Comparison of ENCODE assay signal across 8 cellular contexts in genomic region chr1:151164732-151165280, GRCh38. TPM values are rescaled to one million over a fixed set of nuclear protein-coding genes. Genes with fewer than 3 reads are reported as not detected.
DNase-seq lines count a peak whose midpoint lies in the region; ATAC-seq and TF ChIP-seq lines count a peak whose summit lies in the region.

No MANE protein-coding gene starts in this region.

- H3K27me3 Mint-ChIP-seq in H9 (ENCODE audit: low read depth), result peaks cover 3% of the 10 kb centered on the region; the same call in 1 of the 2 replicates
- H3K27me3 Mint-ChIP-seq in activated T-helper 17 cell treated with anti-CD3 and anti-CD28 coated beads, Interleukin-2, amount 50 U/mL, for 72 hours, result no peaks in the 10 kb centered on the region

- no peak overlapping the region for H2BK15ac ChIP-seq in H9 (ENCODE audit: low read depth, low read length)

- H3K27ac Mint-ChIP-seq in H9, result peak overlapping the region; percentile 60 to 91 (median 82); a peak in 5 of 7 replicates
- peak overlapping the region; percentile 99 for H3K27ac Mint-ChIP-seq in activated T-helper 17 cell treated with anti-CD3 and anti-CD28 coated beads, Interleukin-2, amount 50 U/mL, for 72 hours

- no peak overlapping the region for H2BK12ac ChIP-seq in H9 (ENCODE audit: insufficient read length, low read depth, low read length)

- H3T11ph ChIP-seq in H9 (ENCODE audit: low read length), result no peak overlapping the region

- H3K23me2 ChIP-seq in H9 (ENCODE audit: insufficient read length, low read depth, low read length, poor library complexity, severe bottlenecking), result peaks cover 13% of the 10 kb centered on the region

- H3K9ac ChIP-seq in H9 (ENCODE audit: extremely low read depth, insufficient read length, low read length), result peak overlapping the region; percentile 81
- peak overlapping the region; percentile 83 to 97 (median 90) for H3K9ac ChIP-seq in skeletal muscle tissue (ENCODE audit: low read depth in 1 of 3, low read length in 3 of 3)

- no peaks in the 10 kb centered on the region for H3K79me2 ChIP-seq in H9 (ENCODE audit: insufficient read depth, low read length)

- peak overlapping the region; percentile 70 for H3K4me2 ChIP-seq in H9 (ENCODE audit: insufficient read depth, insufficient read length, low read length)

- H2BK120ac ChIP-seq in H9 (ENCODE audit: low read depth, low read length, poor library complexity, severe bottlenecking), result no peak overlapping the region

- no peak overlapping the region for H4K91ac ChIP-seq in H9 (ENCODE audit: insufficient read length, low read depth, low read length)

- no peak overlapping the region for H3K18ac ChIP-seq in H9 (ENCODE audit: insufficient read length, low read depth, low read length)

- H3K4me3 Mint-ChIP-seq in H9, result peak overlapping the region; percentile 96 to 98
- H3K4me3 Mint-ChIP-seq in activated T-helper 17 cell treated with anti-CD3 and anti-CD28 coated beads, Interleukin-2, amount 50 U/mL, for 72 hours, result peak overlapping the region; percentile 99

- H3K27ac ChIP-seq in H9 (ENCODE audit: insufficient read length, low read depth, low read length) (no peak overlapping the region), right atrium auricular region (peak overlapping the region; percentile 92 to 95), skeletal muscle tissue (ENCODE audit: low read depth, low read length) (peak overlapping the region; percentile 89)

- WGBS in H9 (ENCODE audit: extremely low coverage, insufficient read length, low lambda C conversion rate), result no CpG with 5 or more reads among the region's 11 CpGs

- ATAC-seq in activated T-helper 17 cell treated with anti-CD3 and anti-CD28 coated beads, Interleukin-2, amount 50 U/mL, for 72 hours (replicated peaks), result no peak
- no peak for ATAC-seq in GM18907 (IDR thresholded peaks at IDR 0.05; ENCODE audit: unreplicated experiment)

- H2BK20ac ChIP-seq in H9 (ENCODE audit: low read depth, low read length, poor library complexity, severe bottlenecking), result no peak overlapping the region

- H3K4ac ChIP-seq in H9 (ENCODE audit: low read depth, low read length), result no peak overlapping the region

- H3K36me3 ChIP-seq in right atrium auricular region, result peaks cover 23% of the 10 kb centered on the region
- H3K36me3 ChIP-seq in skeletal muscle tissue (ENCODE audit: control insufficient read depth in 3 of 3, insufficient read depth in 3 of 3, low read length in 3 of 3), result peaks cover 22 to 35% (median 23%) of the 10 kb centered on the region in 3 donors

- no peak overlapping the region for H3K14ac ChIP-seq in H9 (ENCODE audit: insufficient read depth, low read length)

- no peaks in the 10 kb centered on the region; a peak in 1 of 5 replicates for H3K9me3 Mint-ChIP-seq in H9
- H3K9me3 Mint-ChIP-seq in activated T-helper 17 cell treated with anti-CD3 and anti-CD28 coated beads, Interleukin-2, amount 50 U/mL, for 72 hours, result no peaks in the 10 kb centered on the region

- H4K5ac ChIP-seq in H9 (ENCODE audit: insufficient read length, low read depth, low read length), result no peak overlapping the region

- H3K27me3 ChIP-seq in H9 (ENCODE audit: insufficient read depth, low read length) (no peaks in the 10 kb centered on the region), right atrium auricular region (no peaks in the 10 kb centered on the region), skeletal muscle tissue (ENCODE audit: control insufficient read depth in 3 of 3, insufficient read depth in 3 of 3, low read length in 3 of 3) (no peaks in the 10 kb centered on the region)

- H3K9me3 ChIP-seq in H9 (ENCODE audit: control insufficient read depth, low read depth, low read length), result no peaks in the 10 kb centered on the region
- H3K9me3 ChIP-seq in right atrium auricular region, result no peaks in the 10 kb centered on the region
- no peaks in the 10 kb centered on the region for H3K9me3 ChIP-seq in skeletal muscle tissue (ENCODE audit: control insufficient read depth in 3 of 3, low read length in 3 of 3)

- peaks cover 19 to 47% (median 45%) of the 10 kb centered on the region in 3 experiments; a peak in 6 of 7 replicates for H3K36me3 Mint-ChIP-seq in H9 (ENCODE audit: insufficient read depth in 1 of 3, low read depth in 3 of 3)
- peaks cover 88% of the 10 kb centered on the region for H3K36me3 Mint-ChIP-seq in activated T-helper 17 cell treated with anti-CD3 and anti-CD28 coated beads, Interleukin-2, amount 50 U/mL, for 72 hours (ENCODE audit: low read depth)

- H3K56ac ChIP-seq in H9 (ENCODE audit: insufficient read length, low read depth, low read length), result no peak overlapping the region

- H3K4me1 Mint-ChIP-seq in H9, result peaks cover 17 to 20% of the 10 kb centered on the region in 2 experiments
- H3K4me1 Mint-ChIP-seq in activated T-helper 17 cell treated with anti-CD3 and anti-CD28 coated beads, Interleukin-2, amount 50 U/mL, for 72 hours, result peaks cover 26% of the 10 kb centered on the region

- DNase-seq in H9 (no peak), right atrium auricular region (ENCODE audit: low spot score) (no peak), UCSD-AML1 (lab: John Stamatoyannopoulos, UW; ENCODE audit: unreplicated experiment) (no peak), NCI-H2227 (lab: John Stamatoyannopoulos, UW; ENCODE audit: unreplicated experiment) (no peak), activated gamma-delta T cell treated with Interleukin-2 at 50 U/mL for 16 hours (no peak)

- no peak overlapping the region for H2BK5ac ChIP-seq in H9 (ENCODE audit: insufficient read length, low read length)

- no peak overlapping the region for H3K23ac ChIP-seq in H9 (ENCODE audit: insufficient read length, low read depth, low read length)

- no peak overlapping the region for H2AFZ ChIP-seq in H9 (ENCODE audit: low read length)

- H3K4me1 ChIP-seq in H9 (ENCODE audit: insufficient read depth, low read length) (0 out of 2 replicates have a peak, but pooled peaks cover 4% of the 10 kb centered on the region), right atrium auricular region (peaks cover 0 to 35% of the 10 kb centered on the region in 2 donors), skeletal muscle tissue (ENCODE audit: control insufficient read depth in 3 of 3, insufficient read depth in 3 of 3, low read length in 3 of 3) (peaks cover 38 to 49% (median 39%) of the 10 kb centered on the region in 3 donors)

- no peak overlapping the region for H4K8ac ChIP-seq in H9 (replicated peaks; ENCODE audit: insufficient read length, low read depth, low read length)

- H2AK5ac ChIP-seq in H9 (ENCODE audit: insufficient read length, low read length), result no peak overlapping the region

- H3K79me1 ChIP-seq in H9 (ENCODE audit: insufficient read depth, low read depth, low read length, poor library complexity, severe bottlenecking), result no peaks in the 10 kb centered on the region

- no peaks in the 10 kb centered on the region for H4K20me1 ChIP-seq in H9 (ENCODE audit: control insufficient read depth, insufficient read depth, insufficient read length)

- H3K4me3 ChIP-seq in right atrium auricular region, result peak overlapping the region; percentile 50 to 81
- peak overlapping the region; percentile 83 to 99 (median 99) for H3K4me3 ChIP-seq in skeletal muscle tissue (ENCODE audit: low read length in 3 of 3)

- TF ChIP-seq CTCF in H9 (conservative IDR thresholded peaks at IDR 0.05) (no peak), right atrium auricular region (IDR thresholded peaks at IDR 0.05) (no peak)

RNA-seq across cellular contexts. Expression of gene LYSMD1, which starts 0.9 kb away (rescaled TPM):
- total RNA-seq in H9 (2021), result 5.8 and 6.7 TPM in 2 replicates
- total RNA-seq in activated T-helper 17 cell treated with anti-CD3 and anti-CD28 coated beads, Interleukin-2, amount 50 U/mL, for 72 hours, result 10 to 100 TPM in 1 of 2 donors, 1 to 10 TPM in 1; 7.9 to 15.7 TPM
- 10 to 100 TPM; 14.6 to 16.1 TPM for total RNA-seq in right atrium auricular region
- 9.9 TPM for total RNA-seq in skeletal muscle tissue

RNA-seq across cellular contexts. Expression of gene SCNM1, which starts 1.1 kb away (rescaled TPM):
- total RNA-seq in H9 (2021) (54.1 and 60.5 TPM in 2 replicates), right atrium auricular region (10 to 100 TPM; 14.4 to 14.7 TPM), skeletal muscle tissue (24.5 TPM)
- 10 to 100 TPM; 55.3 to 69.4 TPM for total RNA-seq in activated T-helper 17 cell treated with anti-CD3 and anti-CD28 coated beads, Interleukin-2, amount 50 U/mL, for 72 hours

RNA-seq across cellular contexts. Expression of gene TNFAIP8L2, which starts 8.4 kb away (rescaled TPM):
- total RNA-seq in H9 (2021), result not detected in 2 replicates
- 10 to 100 TPM; 12.0 to 22.9 TPM for total RNA-seq in activated T-helper 17 cell treated with anti-CD3 and anti-CD28 coated beads, Interleukin-2, amount 50 U/mL, for 72 hours
- 1 to 10 TPM in 1 of 2 donors, under 1 TPM in 1; 0.56 to 4.8 TPM for total RNA-seq in right atrium auricular region
- total RNA-seq in skeletal muscle tissue, result 4.2 TPM

RNA-seq across cellular contexts. Expression of gene TMOD4, which starts 11.0 kb away (rescaled TPM):
- total RNA-seq in H9 (2021) (0.42 and 1.6 TPM in 2 replicates), right atrium auricular region (not detected), skeletal muscle tissue (50.6 TPM)
- total RNA-seq in activated T-helper 17 cell treated with anti-CD3 and anti-CD28 coated beads, Interleukin-2, amount 50 U/mL, for 72 hours, result 1 to 10 TPM in 1 of 2 donors, under 1 TPM in 1; 0.82 to 1.5 TPM

RNA-seq across cellular contexts. Expression of gene SEMA6C, which starts 18.4 kb away (rescaled TPM):
- total RNA-seq in H9 (2021), result 11.5 and 12.3 TPM in 2 replicates
- total RNA-seq in activated T-helper 17 cell treated with anti-CD3 and anti-CD28 coated beads, Interleukin-2, amount 50 U/mL, for 72 hours, result 1 to 10 TPM; 5.4 to 6.3 TPM
- 10 to 100 TPM; 40.0 to 60.7 TPM for total RNA-seq in right atrium auricular region
- 15.7 TPM for total RNA-seq in skeletal muscle tissue
